In the genomic region with DNA sequence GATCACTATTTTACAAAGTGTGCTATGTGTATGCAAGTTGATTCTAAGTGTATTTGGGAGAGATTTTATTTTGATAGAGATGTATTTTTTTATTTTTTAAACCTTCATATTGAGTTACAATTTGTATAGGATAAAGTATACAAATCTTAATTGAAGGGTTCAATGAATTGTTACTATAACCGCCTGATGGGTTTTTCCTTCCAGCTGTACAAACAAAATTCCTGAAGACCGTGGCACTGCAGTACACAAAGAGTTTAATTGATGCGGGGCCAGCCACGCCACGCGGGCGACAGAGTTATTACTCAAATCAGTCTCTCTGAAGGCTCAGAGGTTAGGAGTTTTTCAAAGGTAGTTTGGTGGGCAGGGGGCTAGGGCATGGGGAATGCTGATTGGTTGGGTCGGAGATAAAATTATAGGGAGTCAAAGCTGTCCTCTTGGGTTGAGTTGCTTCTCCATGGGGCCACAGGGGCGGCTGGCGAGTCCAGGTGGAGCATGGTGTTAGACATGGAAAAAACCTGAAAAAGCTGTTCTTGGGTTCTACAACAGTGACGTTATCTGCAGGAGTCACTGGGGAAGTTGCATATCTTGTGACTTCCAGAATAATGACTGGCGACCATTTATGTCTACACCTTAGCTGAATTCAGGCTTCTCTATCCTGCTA, we compare ENCODE assay signal across 25 cellular contexts. TPM values are rescaled to one million over a fixed set of nuclear protein-coding genes. Genes with fewer than 3 reads are reported as not detected.
DNase-seq lines count a peak whose midpoint lies in the region; ATAC-seq, FAIRE-seq and TF ChIP-seq lines count a peak whose summit lies in the region.
"Had no signal": no experiment of that assay in that cellular context is flagged by ENCODE, and none has a peak within 500 bp of the region (broad histone marks: within the 10 kb centered on the region; RNA-seq: fewer than 3 reads in every experiment).

No MANE protein-coding gene starts in this region.

- peak overlapping the region; percentile 7; the same call in 1 of the 2 replicates for H3K4me2 ChIP-seq in K562 (ENCODE audit: insufficient read depth, low read length)

- no peak for TF ChIP-seq POLR2A in K562 (conservative IDR thresholded peaks at IDR 0.05)
- no peak for TF ChIP-seq POLR2A in stomach (IDR thresholded peaks at IDR 0.05)

- TF ChIP-seq EP300 in K562 (IDR thresholded peaks at IDR 0.05; ENCODE audit: low read length) (no peak), stomach (IDR thresholded peaks at IDR 0.05) (no peak)

- H3K79me2 ChIP-seq in K562 (ENCODE audit: control insufficient read depth, insufficient read depth, low read length): no peaks in the 10 kb centered on the region

- no peak overlapping the region for H3K27ac Mint-ChIP-seq in activated CD8-positive, alpha-beta memory T cell treated with anti-CD3 and anti-CD28 coated beads, Interleukin-2, amount 10 ng/mL, durations not matched to agents 7 days and 5 days
- H3K27ac Mint-ChIP-seq: activated T-helper 1 cell treated with anti-CD3 and anti-CD28 coated beads, Interleukin-12 subunit alpha, Interleukin-12 subunit beta, Interleukin-2, Interleukin-4 antibody, amounts not matched to agents 30 ng/mL and 10 ng/mL and 1 ng/mL, durations not matched to agents 14 hours and 24 hours and 36 hours; dendritic cell treated with granulocyte-macrophage colony-stimulating factor and Interleukin-4, amounts not matched to agents 40 ng/mL and 50 ng/mL, for 4 days had no signal

- no peaks in the 10 kb centered on the region for H4K20me1 ChIP-seq in K562 (replicated peaks; ENCODE audit: control insufficient read depth, insufficient read depth, low read length)

- H3K4me1 Mint-ChIP-seq in activated CD8-positive, alpha-beta memory T cell treated with anti-CD3 and anti-CD28 coated beads, Interleukin-2, amount 10 ng/mL, durations not matched to agents 7 days and 5 days: peaks cover 5% of the 10 kb centered on the region

- no peak for TF ChIP-seq RAD21 in K562 (CRISPR knock-in tag; conservative IDR thresholded peaks at IDR 0.05 in 1 of 2, IDR thresholded peaks at IDR 0.05 in 1 of 2)

- peak overlapping the region in 1 of 2 experiments; percentile 23; a peak in 1 of 4 replicates for H3K9ac ChIP-seq in K562 (ENCODE audit: insufficient read depth in 1 of 2, low read depth in 2 of 2, low read length in 2 of 2)

- H3K9me1 ChIP-seq in K562 (ENCODE audit: control insufficient read depth, insufficient read depth, low read length): no peaks in the 10 kb centered on the region

- TF ChIP-seq CTCF in K562 (IDR thresholded peaks at IDR 0.05 in 2 of 3, conservative IDR thresholded peaks at IDR 0.05 in 1 of 3; ENCODE audit: insufficient read depth in 2 of 3, low read depth in 1 of 3, low read length in 3 of 3) (no peak), stomach (IDR thresholded peaks at IDR 0.05) (no peak)

- DNase-seq in activated CD8-positive, alpha-beta memory T cell treated with anti-CD3 and anti-CD28 coated beads for 24 hours: peak; percentile 24
- DNase-seq in activated CD8-positive, alpha-beta memory T cell treated with anti-CD3 and anti-CD28 coated beads, Interleukin-2, amount 10 ng/mL, durations not matched to agents 7 days and 5 days: no peak
- peak; percentile 39 for DNase-seq in NCI-H2081 treated with DMSO at 0.1 percent for 48 hours (lab: John Stamatoyannopoulos, UW)
- peak; percentile 26 to 70 (median 32) for DNase-seq in K562 (ENCODE audit: extremely low read depth in 1 of 4, low spot score in 3 of 4)
- peak; percentile 58 for DNase-seq in stomach
- no peak for DNase-seq in activated CD4-positive, alpha-beta T cell treated with anti-CD3 and anti-CD28 coated beads, Interleukin-2, amount 50 U/mL, for 4 hours
- no peak for DNase-seq in activated T-cell treated with anti-CD3 and anti-CD28 coated beads, Interleukin-2, amount 50 U/mL, for 48 hours
- no peak for DNase-seq in NK-92 (lab: John Stamatoyannopoulos, UW; ENCODE audit: unreplicated experiment)
- DNase-seq: DMS79, Kasumi-1, NCI-H524, T-helper 9 cell had no signal

- H3K27ac ChIP-seq in K562 (ENCODE audit: extremely low read depth, low read depth, low read length) (peak overlapping the region; percentile 16; the same call in 2 of the 3 replicates), stomach (peak overlapping the region in 1 of 5 donors; percentile 7)
- H3K27ac ChIP-seq: C4-2B, vagina had no signal

- no peaks in the 10 kb centered on the region for H3K9me3 ChIP-seq in K562 (replicated peaks; ENCODE audit: control insufficient read depth, insufficient read depth, low read depth, low read length)
- H3K9me3 ChIP-seq in stomach: no peaks in the 10 kb centered on the region
- H3K9me3 ChIP-seq: vagina had no signal

- CTCF ChIA-PET in activated CD8-positive, alpha-beta memory T cell treated with anti-CD3 and anti-CD28 coated beads, Interleukin-2, amount 10 ng/mL, durations not matched to agents 7 days and 5 days (lab: Charles Lee): interaction anchor here (1.2 to 1.4 kb wide), 3 partner anchors 8 to 13 kb away, joined by 4 to 7 read pairs (median 5); partner anchors contain the start of gene TMEM9
- CTCF ChIA-PET in K562 (lab: Yijun Ruan, JAX; ENCODE audit: low intra/inter-chr PET ratio): no interaction called here

- BruUV-seq in K562 (replicated peaks; lab: Mats Ljungman, UMichigan): no TSS peak

- no peak overlapping the region for H3K4me3 Mint-ChIP-seq in activated CD8-positive, alpha-beta memory T cell treated with anti-CD3 and anti-CD28 coated beads, Interleukin-2, amount 10 ng/mL, durations not matched to agents 7 days and 5 days
- H3K4me3 Mint-ChIP-seq: activated T-helper 1 cell treated with anti-CD3 and anti-CD28 coated beads, Interleukin-12 subunit alpha, Interleukin-12 subunit beta, Interleukin-2, Interleukin-4 antibody, amounts not matched to agents 30 ng/mL and 10 ng/mL and 1 ng/mL, durations not matched to agents 14 hours and 24 hours and 36 hours; dendritic cell treated with granulocyte-macrophage colony-stimulating factor and Interleukin-4, amounts not matched to agents 40 ng/mL and 50 ng/mL, for 4 days had no signal

- WGBS in K562 (ENCODE audit: insufficient coverage, low coverage, missing lambda C conversion rate): 26% methylated on average over 12 of the region's 12 CpGs
- 42 to 53% (median 50%) methylated on average over 12 of the region's 12 CpGs for WGBS in stomach, 5 donors

- H3K27me3 Mint-ChIP-seq in activated CD8-positive, alpha-beta memory T cell treated with anti-CD3 and anti-CD28 coated beads, Interleukin-2, amount 10 ng/mL, durations not matched to agents 7 days and 5 days: peaks cover 50% of the 10 kb centered on the region

- H3K4me1 ChIP-seq in K562 (replicated peaks in 1 of 2; ENCODE audit: control insufficient read depth in 2 of 2, insufficient read depth in 2 of 2, low read length in 2 of 2) (peaks cover 15 to 32% of the 10 kb centered on the region in 2 experiments; a peak in 4 of 5 replicates), stomach (peaks cover 4 to 20% (median 16%) of the 10 kb centered on the region in 4 donors)

- POLR2A ChIA-PET in K562 (lab: Yijun Ruan, JAX): interaction anchor here (1.1 to 6.7 kb wide), 4 partner anchors 11 to 24 kb away, joined by 3 to 121 read pairs (median 4); partner anchors contain the start of gene TMEM9

- FAIRE-seq in K562 (lab: Jason Lieb, UNC): peak; percentile 48
- FAIRE-seq: bronchial epithelial cell, H54, HTR-8/SVneo had no signal

- intact Hi-C loops in K562 (cut with micrococcal nuclease): no loop called here
- intact Hi-C loops in stomach (cut with DNase I; ENCODE audit: low total_unique reads): no loop called here

- peaks cover 2% of the 10 kb centered on the region for H3K36me3 Mint-ChIP-seq in activated CD8-positive, alpha-beta memory T cell treated with anti-CD3 and anti-CD28 coated beads, Interleukin-2, amount 10 ng/mL, durations not matched to agents 7 days and 5 days

- H3K27me3 ChIP-seq in K562 (ENCODE audit: control insufficient read depth in 2 of 2, insufficient read depth in 2 of 2, low read length in 2 of 2) (no peaks in the 10 kb centered on the region), stomach (no peaks in the 10 kb centered on the region)
- H3K27me3 ChIP-seq: vagina had no signal

- H2AFZ ChIP-seq in K562 (ENCODE audit: low read depth, low read length): peak overlapping the region; percentile 68

- in situ Hi-C loops in K562 (cut with MboI): no loop called here

- H3K4me3 ChIP-seq in K562 (no peak overlapping the region), stomach (no peak overlapping the region)
- H3K4me3 ChIP-seq: vagina had no signal

- H3K9me3 Mint-ChIP-seq in activated CD8-positive, alpha-beta memory T cell treated with anti-CD3 and anti-CD28 coated beads, Interleukin-2, amount 10 ng/mL, durations not matched to agents 7 days and 5 days (ENCODE audit: low read depth): no peaks in the 10 kb centered on the region
- H3K9me3 Mint-ChIP-seq: activated T-helper 1 cell treated with anti-CD3 and anti-CD28 coated beads, Interleukin-12 subunit alpha, Interleukin-12 subunit beta, Interleukin-2, Interleukin-4 antibody, amounts not matched to agents 30 ng/mL and 10 ng/mL and 1 ng/mL, durations not matched to agents 14 hours and 24 hours and 36 hours; dendritic cell treated with granulocyte-macrophage colony-stimulating factor and Interleukin-4, amounts not matched to agents 40 ng/mL and 50 ng/mL, for 4 days had no signal

- no peak for ATAC-seq in activated CD8-positive, alpha-beta memory T cell treated with anti-CD3 and anti-CD28 coated beads, Interleukin-2, amount 10 ng/mL, durations not matched to agents 7 days and 5 days
- peak; percentile 3; the same call in 2 of the 3 replicates for ATAC-seq in K562
- ATAC-seq: activated CD4-positive, CD25-positive, alpha-beta regulatory T cell treated with anti-CD3 and anti-CD28 coated beads, Interleukin-2, amount 50 U/mL, for 24 hours; Panc1; SK-N-SH treated with all-trans-retinoic acid at 6 μM for 48 hours had no signal

- no peaks in the 10 kb centered on the region for H3K36me3 ChIP-seq in K562 (ENCODE audit: control insufficient read depth, insufficient read depth, low read length)
- H3K36me3 ChIP-seq in stomach: no peaks in the 10 kb centered on the region
- H3K36me3 ChIP-seq: vagina had no signal

RNA-seq across cellular contexts. Expression of gene TMEM9, which starts 12.8 kb away (rescaled TPM):
- 10 to 100 TPM; 10.7 to 14.6 TPM for total RNA-seq in activated CD8-positive, alpha-beta memory T cell treated with anti-CD3 and anti-CD28 coated beads, Interleukin-2, amount 10 ng/mL, durations not matched to agents 7 days and 5 days
- total RNA-seq in K562 (2011; cell fraction: chromatin; rRNA removed; ENCODE audit: low replicate concordance): 56.7 and 115 TPM in 2 replicates
- total RNA-seq in K562 (2011; cell fraction: nucleolus; rRNA removed): 158 and 181 TPM in 2 replicates
- total RNA-seq in K562 (2011; cell fraction: nucleoplasm; rRNA removed): 137 and 141 TPM in 2 replicates
- total RNA-seq in K562 (2014; rRNA removed) (79.3 and 118 TPM in 2 replicates), K562 (2014; rRNA removed; fragmentation: Illumina TruSeq; extraction: Trizol) (25.4 and 30.4 TPM in 2 replicates), K562 (2015; rRNA removed; fragmentation: Illumina TruSeq; extraction: Trizol) (30.6 and 31.5 TPM in 2 replicates), K562 (2021) (72.4 and 80.7 TPM in 2 replicates), stomach (10 to 100 TPM; 21.7 to 51.8 (median 47.8) TPM)
- polyA plus RNA-seq in K562 (2011; rRNA removed) (107 and 195 TPM in 2 replicates), K562 (2014; fragmentation: Illumina TruSeq; extraction: Trizol) (38.7 and 52.1 TPM in 2 replicates), K562 (2014; fragmentation: Nextera tagmentation; extraction: Ambion mirVana) (10 to 100 TPM; 42.4 to 86.2 TPM), K562 (2014; rRNA removed) (67.6 and 90.2 TPM in 2 replicates), stomach (10 to 100 TPM; 22.0 to 53.8 (median 48.1) TPM)
- 148 and 167 TPM in 2 replicates for polyA plus RNA-seq in K562 (2011; cell fraction: cytosol; rRNA removed)
- 145 and 201 TPM in 2 replicates for polyA plus RNA-seq in K562 (2011; cell fraction: nucleus; rRNA removed)
- polyA plus RNA-seq in K562 (2012): 64.1 and 120 TPM in 2 replicates
- polyA minus RNA-seq in K562 (2011; rRNA and poly(A)+ RNA removed): 56.2 and 56.5 TPM in 2 replicates
- 30.3 and 38.0 TPM in 2 replicates for polyA minus RNA-seq in K562 (2011; cell fraction: cytosol; rRNA and poly(A)+ RNA removed)
- 14.8 and 29.9 TPM in 2 replicates for polyA minus RNA-seq in K562 (2011; cell fraction: nucleus; rRNA and poly(A)+ RNA removed)

RNA-seq across cellular contexts. Expression of gene IGFN1, which starts 23.5 kb away (rescaled TPM):
- total RNA-seq in activated CD8-positive, alpha-beta memory T cell treated with anti-CD3 and anti-CD28 coated beads, Interleukin-2, amount 10 ng/mL, durations not matched to agents 7 days and 5 days: not detected
- 0.05 and 0.16 TPM in 2 replicates for total RNA-seq in K562 (2011; cell fraction: chromatin; rRNA removed; ENCODE audit: low replicate concordance)
- not detected in 2 replicates for total RNA-seq in K562 (2011; cell fraction: nucleolus; rRNA removed)
- not detected in 2 replicates for total RNA-seq in K562 (2011; cell fraction: nucleoplasm; rRNA removed)
- total RNA-seq in K562 (2014; rRNA removed): not detected in 2 replicates
- total RNA-seq in K562 (2014; rRNA removed; fragmentation: Illumina TruSeq; extraction: Trizol): not detected in 2 replicates
- not detected in 2 replicates for total RNA-seq in K562 (2015; rRNA removed; fragmentation: Illumina TruSeq; extraction: Trizol)
- total RNA-seq in K562 (2021): not detected in 2 replicates
- not detected in 2 replicates for polyA plus RNA-seq in K562 (2011; rRNA removed)
- polyA plus RNA-seq in K562 (2011; cell fraction: cytosol; rRNA removed): not detected in 2 replicates
- 0.06 TPM in 1 of 2 replicates, not detected in the other for polyA plus RNA-seq in K562 (2011; cell fraction: nucleus; rRNA removed)
- polyA plus RNA-seq in K562 (2012): 0.03 and 0.17 TPM in 2 replicates
- not detected in 2 replicates for polyA plus RNA-seq in K562 (2014; fragmentation: Illumina TruSeq; extraction: Trizol)
- polyA plus RNA-seq in K562 (2014; fragmentation: Nextera tagmentation; extraction: Ambion mirVana): not detected
- polyA plus RNA-seq in K562 (2014; rRNA removed): 0.04 TPM in 1 of 2 replicates, not detected in the other
- polyA minus RNA-seq in K562 (2011; rRNA and poly(A)+ RNA removed): not detected in 2 replicates
- polyA minus RNA-seq in K562 (2011; cell fraction: cytosol; rRNA and poly(A)+ RNA removed): not detected in 2 replicates
- 0.11 TPM in 1 of 2 replicates, not detected in the other for polyA minus RNA-seq in K562 (2011; cell fraction: nucleus; rRNA and poly(A)+ RNA removed)
- total RNA-seq in stomach: under 1 TPM in 2 of 5 donors, not detected in 3; under 0.01 to 0.55 TPM
- under 1 TPM; under 0.01 to 0.15 (median 0.05) TPM for polyA plus RNA-seq in stomach
- total RNA-seq: activated CD8-positive, alpha-beta memory T cell treated with anti-CD3 and anti-CD28 coated beads for 36 hours; activated T-helper 1 cell treated with anti-CD3 and anti-CD28 coated beads, Interleukin-12 subunit alpha, Interleukin-12 subunit beta, Interleukin-2, Interleukin-4 antibody, amounts not matched to agents 30 ng/mL and 10 ng/mL and 1 ng/mL, durations not matched to agents 14 hours and 24 hours and 36 hours; subcutaneous adipose tissue; vagina had no signal

RNA-seq across cellular contexts. Expression of gene ASCL5, which starts 40.1 kb away (rescaled TPM):
- total RNA-seq in activated CD8-positive, alpha-beta memory T cell treated with anti-CD3 and anti-CD28 coated beads, Interleukin-2, amount 10 ng/mL, durations not matched to agents 7 days and 5 days: not detected
- not detected in 2 replicates for total RNA-seq in K562 (2011; cell fraction: chromatin; rRNA removed; ENCODE audit: low replicate concordance)
- total RNA-seq in K562 (2011; cell fraction: nucleolus; rRNA removed): not detected in 2 replicates
- not detected in 2 replicates for total RNA-seq in K562 (2011; cell fraction: nucleoplasm; rRNA removed)
- total RNA-seq in K562 (2014; rRNA removed): 0.09 TPM in 1 of 2 replicates, not detected in the other
- not detected in 2 replicates for total RNA-seq in K562 (2014; rRNA removed; fragmentation: Illumina TruSeq; extraction: Trizol)
- total RNA-seq in K562 (2015; rRNA removed; fragmentation: Illumina TruSeq; extraction: Trizol): not detected in 2 replicates
- not detected in 2 replicates for total RNA-seq in K562 (2021)
- polyA plus RNA-seq in K562 (2011; rRNA removed): not detected in 2 replicates
- polyA plus RNA-seq in K562 (2011; cell fraction: cytosol; rRNA removed): not detected in 2 replicates
- not detected in 2 replicates for polyA plus RNA-seq in K562 (2011; cell fraction: nucleus; rRNA removed)
- polyA plus RNA-seq in K562 (2012): not detected in 2 replicates
- polyA plus RNA-seq in K562 (2014; fragmentation: Illumina TruSeq; extraction: Trizol): not detected in 2 replicates
- polyA plus RNA-seq in K562 (2014; fragmentation: Nextera tagmentation; extraction: Ambion mirVana): not detected
- polyA plus RNA-seq in K562 (2014; rRNA removed): not detected in 2 replicates
- not detected in 2 replicates for polyA minus RNA-seq in K562 (2011; rRNA and poly(A)+ RNA removed)
- not detected in 2 replicates for polyA minus RNA-seq in K562 (2011; cell fraction: cytosol; rRNA and poly(A)+ RNA removed)
- polyA minus RNA-seq in K562 (2011; cell fraction: nucleus; rRNA and poly(A)+ RNA removed): not detected in 2 replicates
- under 1 TPM in 1 of 5 donors, not detected in 4; 0.18 TPM for total RNA-seq in stomach
- under 1 TPM in 2 of 3 donors, not detected in 1; 0.10 to 0.19 TPM for polyA plus RNA-seq in stomach
- total RNA-seq: activated CD8-positive, alpha-beta memory T cell treated with anti-CD3 and anti-CD28 coated beads for 36 hours; activated T-helper 1 cell treated with anti-CD3 and anti-CD28 coated beads, Interleukin-12 subunit alpha, Interleukin-12 subunit beta, Interleukin-2, Interleukin-4 antibody, amounts not matched to agents 30 ng/mL and 10 ng/mL and 1 ng/mL, durations not matched to agents 14 hours and 24 hours and 36 hours; fibroblast of villous mesenchyme; subcutaneous adipose tissue; vagina had no signal

RNA-seq across cellular contexts. Expression of gene CACNA1S, which starts 54.9 kb away (rescaled TPM):
- not detected for total RNA-seq in activated CD8-positive, alpha-beta memory T cell treated with anti-CD3 and anti-CD28 coated beads, Interleukin-2, amount 10 ng/mL, durations not matched to agents 7 days and 5 days
- total RNA-seq in K562 (2011; cell fraction: chromatin; rRNA removed; ENCODE audit: low replicate concordance): not detected in 2 replicates
- not detected in 2 replicates for total RNA-seq in K562 (2011; cell fraction: nucleolus; rRNA removed)
- not detected in 2 replicates for total RNA-seq in K562 (2011; cell fraction: nucleoplasm; rRNA removed)
- not detected in 2 replicates for total RNA-seq in K562 (2014; rRNA removed)
- not detected in 2 replicates for total RNA-seq in K562 (2014; rRNA removed; fragmentation: Illumina TruSeq; extraction: Trizol)
- total RNA-seq in K562 (2015; rRNA removed; fragmentation: Illumina TruSeq; extraction: Trizol): not detected in 2 replicates
- not detected in 2 replicates for total RNA-seq in K562 (2021)
- not detected in 2 replicates for polyA plus RNA-seq in K562 (2011; rRNA removed)
- not detected in 2 replicates for polyA plus RNA-seq in K562 (2011; cell fraction: cytosol; rRNA removed)
- not detected in 2 replicates for polyA plus RNA-seq in K562 (2011; cell fraction: nucleus; rRNA removed)
- polyA plus RNA-seq in K562 (2012): 0.01 TPM in 1 of 2 replicates, not detected in the other
- not detected in 2 replicates for polyA plus RNA-seq in K562 (2014; fragmentation: Illumina TruSeq; extraction: Trizol)
- not detected for polyA plus RNA-seq in K562 (2014; fragmentation: Nextera tagmentation; extraction: Ambion mirVana)
- not detected in 2 replicates for polyA plus RNA-seq in K562 (2014; rRNA removed)
- not detected in 2 replicates for polyA minus RNA-seq in K562 (2011; rRNA and poly(A)+ RNA removed)
- polyA minus RNA-seq in K562 (2011; cell fraction: cytosol; rRNA and poly(A)+ RNA removed): not detected in 2 replicates
- polyA minus RNA-seq in K562 (2011; cell fraction: nucleus; rRNA and poly(A)+ RNA removed): not detected in 2 replicates
- total RNA-seq in stomach: under 1 TPM in 2 of 5 donors, not detected in 3; under 0.01 to 0.18 TPM
- polyA plus RNA-seq in stomach: not detected
- total RNA-seq: activated CD8-positive, alpha-beta memory T cell treated with anti-CD3 and anti-CD28 coated beads for 36 hours; activated T-helper 1 cell treated with anti-CD3 and anti-CD28 coated beads, Interleukin-12 subunit alpha, Interleukin-12 subunit beta, Interleukin-2, Interleukin-4 antibody, amounts not matched to agents 30 ng/mL and 10 ng/mL and 1 ng/mL, durations not matched to agents 14 hours and 24 hours and 36 hours; bronchial epithelial cell; fibroblast of villous mesenchyme; subcutaneous adipose tissue; vagina had no signal

Comparison
In these comparisons a context has a peak if more than half of its experiments do, and no peak if none do; other contexts are left out.
1. DNase-seq: peak in activated CD8-positive, alpha-beta memory T cell treated with anti-CD3 and anti-CD28 coated beads for 24 hours (single experiment), NCI-H2081 treated with DMSO at 0.1 percent for 48 hours (single experiment), K562 (4 of 4) and stomach (single experiment); none in activated CD8-positive, alpha-beta memory T cell treated with anti-CD3 and anti-CD28 coated beads, Interleukin-2, amount 10 ng/mL, durations not matched to agents 7 days and 5 days (single experiment), activated CD4-positive, alpha-beta T cell treated with anti-CD3 and anti-CD28 coated beads, Interleukin-2, amount 50 U/mL, for 4 hours (0 of 2), activated T-cell treated with anti-CD3 and anti-CD28 coated beads, Interleukin-2, amount 50 U/mL, for 48 hours (0 of 2) and NK-92 (single experiment).